Comparison of ENCODE assay signal across 10 cellular contexts in genomic region chr6:88492824-88493223, GRCh38.
DNase-seq lines count a peak whose midpoint lies in the region; ATAC-seq and TF ChIP-seq lines count a peak whose summit lies in the region.
"Had no signal": no experiment of that assay in that cellular context is flagged by ENCODE, and none has a peak within 500 bp of the region (broad histone marks: within the 10 kb centered on the region; RNA-seq: fewer than 3 reads in every experiment).

No MANE protein-coding gene starts in this region.

- H3K27me3 ChIP-seq in brain microvascular endothelial cell (replicated peaks) (no peaks in the 10 kb centered on the region), mesendoderm (ENCODE audit: insufficient read depth, low read length, poor library complexity) (no peaks in the 10 kb centered on the region)
- H3K27me3 ChIP-seq: neutrophil had no signal

- in situ Hi-C loops in brain microvascular endothelial cell (cut with HindIII; ENCODE audit: low pct_ligation_motif_present, low sequenced_read_pairs) = no loop called here

- H3K36me3 ChIP-seq in brain microvascular endothelial cell (replicated peaks) = no peaks in the 10 kb centered on the region
- H3K36me3 ChIP-seq in mesendoderm (ENCODE audit: control insufficient read depth, insufficient read depth, low read length) = no peaks in the 10 kb centered on the region
- H3K36me3 ChIP-seq: neutrophil had no signal

- H4K5ac ChIP-seq in mesendoderm (ENCODE audit: low read length) = no peak overlapping the region

- TF ChIP-seq CTCF in brain microvascular endothelial cell (IDR thresholded peaks at IDR 0.05; ENCODE audit: low read depth, low read length, missing control alignments) = peak; percentile 69

- no peaks in the 10 kb centered on the region for H3K79me2 ChIP-seq in mesendoderm (ENCODE audit: control insufficient read depth, insufficient read depth, low read length)

- no peak overlapping the region for H3K56ac ChIP-seq in mesendoderm (ENCODE audit: low read length)

- ATAC-seq in activated CD8-positive, alpha-beta memory T cell treated with anti-CD3 and anti-CD28 coated beads, Interleukin-2, amount 10 ng/mL, durations not matched to agents 7 days and 5 days = no peak
- ATAC-seq in GM19455 (IDR thresholded peaks at IDR 0.05; ENCODE audit: unreplicated experiment) = no peak

- no peak overlapping the region for H3K27ac Mint-ChIP-seq in activated CD8-positive, alpha-beta memory T cell treated with anti-CD3 and anti-CD28 coated beads, Interleukin-2, amount 10 ng/mL, durations not matched to agents 7 days and 5 days
- H3K27ac Mint-ChIP-seq: activated naive CD4-positive, alpha-beta T cell treated with anti-CD3 and anti-CD28 coated beads, Interleukin-2, amount 10 ng/mL, durations not matched to agents 7 days and 5 days had no signal

- no peaks in the 10 kb centered on the region for H3K36me3 Mint-ChIP-seq in activated CD8-positive, alpha-beta memory T cell treated with anti-CD3 and anti-CD28 coated beads, Interleukin-2, amount 10 ng/mL, durations not matched to agents 7 days and 5 days
- H3K36me3 Mint-ChIP-seq: activated naive CD4-positive, alpha-beta T cell treated with anti-CD3 and anti-CD28 coated beads, Interleukin-2, amount 10 ng/mL, durations not matched to agents 7 days and 5 days had no signal

- no peaks in the 10 kb centered on the region for H3K4me1 Mint-ChIP-seq in activated CD8-positive, alpha-beta memory T cell treated with anti-CD3 and anti-CD28 coated beads, Interleukin-2, amount 10 ng/mL, durations not matched to agents 7 days and 5 days
- H3K4me1 Mint-ChIP-seq: activated naive CD4-positive, alpha-beta T cell treated with anti-CD3 and anti-CD28 coated beads, Interleukin-2, amount 10 ng/mL, durations not matched to agents 7 days and 5 days had no signal

- no peak overlapping the region for H2AK5ac ChIP-seq in mesendoderm (ENCODE audit: low read length)

- CTCF ChIA-PET in activated CD8-positive, alpha-beta memory T cell treated with anti-CD3 and anti-CD28 coated beads, Interleukin-2, amount 10 ng/mL, durations not matched to agents 7 days and 5 days (lab: Charles Lee) = interaction anchor here (0.9 to 1.2 kb wide), 2 partner anchors 288 to 1426 kb away, joined by 3 read pairs; no protein-coding TSS in a partner anchor

- H3K4me2 ChIP-seq in mesendoderm (ENCODE audit: low read length) = no peak overlapping the region

- H3K4me3 ChIP-seq in brain microvascular endothelial cell (ENCODE audit: low read depth, low read length) = no peak overlapping the region
- no peak overlapping the region for H3K4me3 ChIP-seq in mesendoderm (ENCODE audit: low read length)

- H3K4me3 Mint-ChIP-seq in activated CD8-positive, alpha-beta memory T cell treated with anti-CD3 and anti-CD28 coated beads, Interleukin-2, amount 10 ng/mL, durations not matched to agents 7 days and 5 days = no peak overlapping the region
- H3K4me3 Mint-ChIP-seq: activated naive CD4-positive, alpha-beta T cell treated with anti-CD3 and anti-CD28 coated beads, Interleukin-2, amount 10 ng/mL, durations not matched to agents 7 days and 5 days had no signal

- no peak overlapping the region for H3K18ac ChIP-seq in mesendoderm (ENCODE audit: low read length)

- H2BK120ac ChIP-seq in mesendoderm (ENCODE audit: low read depth, low read length) = no peak overlapping the region

- peaks cover 5% of the 10 kb centered on the region for H3K27me3 Mint-ChIP-seq in activated CD8-positive, alpha-beta memory T cell treated with anti-CD3 and anti-CD28 coated beads, Interleukin-2, amount 10 ng/mL, durations not matched to agents 7 days and 5 days
- H3K27me3 Mint-ChIP-seq: activated naive CD4-positive, alpha-beta T cell treated with anti-CD3 and anti-CD28 coated beads, Interleukin-2, amount 10 ng/mL, durations not matched to agents 7 days and 5 days had no signal

- no peak overlapping the region for H3K27ac ChIP-seq in brain microvascular endothelial cell
- no peak overlapping the region for H3K27ac ChIP-seq in mesendoderm (ENCODE audit: low read depth, low read length)
- H3K27ac ChIP-seq: neutrophil had no signal

- no peak overlapping the region for H2BK5ac ChIP-seq in mesendoderm (ENCODE audit: low read length)

- DNase-seq in Daoy (ENCODE audit: low read depth) = peak; percentile 17
- DNase-seq in LHCN-M2 (ENCODE audit: low read depth) = peak; percentile 27
- DNase-seq in brain microvascular endothelial cell = peak; percentile 36
- DNase-seq in mesendoderm = peak; percentile 50
- no peak for DNase-seq in activated CD8-positive, alpha-beta memory T cell treated with anti-CD3 and anti-CD28 coated beads, Interleukin-2, amount 10 ng/mL, durations not matched to agents 7 days and 5 days
- DNase-seq in NCI-H1048 (lab: John Stamatoyannopoulos, UW) = no peak
- DNase-seq in activated T-cell treated with anti-CD3 and anti-CD28 coated beads, Interleukin-2, amount 50 U/mL, for 1 hour = no peak
- DNase-seq: activated naive CD4-positive, alpha-beta T cell treated with anti-CD3 and anti-CD28 coated beads, Interleukin-2, amount 10 ng/mL, durations not matched to agents 7 days and 5 days had no signal

- no peak overlapping the region for H3K4ac ChIP-seq in mesendoderm (ENCODE audit: low read depth, low read length)

- H3K9ac ChIP-seq in mesendoderm (ENCODE audit: low read length) = no peak overlapping the region

- no peaks in the 10 kb centered on the region for H3K4me1 ChIP-seq in mesendoderm (ENCODE audit: control insufficient read depth, low read depth, low read length)

- H3K9me3 Mint-ChIP-seq in activated CD8-positive, alpha-beta memory T cell treated with anti-CD3 and anti-CD28 coated beads, Interleukin-2, amount 10 ng/mL, durations not matched to agents 7 days and 5 days (ENCODE audit: low read depth) = no peaks in the 10 kb centered on the region
- H3K9me3 Mint-ChIP-seq: activated naive CD4-positive, alpha-beta T cell treated with anti-CD3 and anti-CD28 coated beads, Interleukin-2, amount 10 ng/mL, durations not matched to agents 7 days and 5 days had no signal

- WGBS in mesendoderm (ENCODE audit: extremely low coverage, insufficient coverage, low lambda C conversion rate) = no CpG with 5 or more reads among the region's 2 CpGs

- no peaks in the 10 kb centered on the region for H3K79me1 ChIP-seq in mesendoderm (ENCODE audit: low read length)

- H4K8ac ChIP-seq in mesendoderm (ENCODE audit: low read depth, low read length) = no peak overlapping the region

- H3K23ac ChIP-seq in mesendoderm (ENCODE audit: low read length) = no peak overlapping the region

- H2BK15ac ChIP-seq in mesendoderm (replicated peaks; ENCODE audit: low read depth) = no peak overlapping the region

Comparison
In these comparisons a context has a peak if more than half of its experiments do, and no peak if none do; other contexts are left out.
1. DNase-seq: peak in Daoy (single experiment), LHCN-M2 (single experiment), brain microvascular endothelial cell (single experiment) and mesendoderm (single experiment); none in activated CD8-positive, alpha-beta memory T cell treated with anti-CD3 and anti-CD28 coated beads, Interleukin-2, amount 10 ng/mL, durations not matched to agents 7 days and 5 days (single experiment), NCI-H1048 (single experiment) and activated T-cell treated with anti-CD3 and anti-CD28 coated beads, Interleukin-2, amount 50 U/mL, for 1 hour (single experiment).